In the genomic region with DNA sequence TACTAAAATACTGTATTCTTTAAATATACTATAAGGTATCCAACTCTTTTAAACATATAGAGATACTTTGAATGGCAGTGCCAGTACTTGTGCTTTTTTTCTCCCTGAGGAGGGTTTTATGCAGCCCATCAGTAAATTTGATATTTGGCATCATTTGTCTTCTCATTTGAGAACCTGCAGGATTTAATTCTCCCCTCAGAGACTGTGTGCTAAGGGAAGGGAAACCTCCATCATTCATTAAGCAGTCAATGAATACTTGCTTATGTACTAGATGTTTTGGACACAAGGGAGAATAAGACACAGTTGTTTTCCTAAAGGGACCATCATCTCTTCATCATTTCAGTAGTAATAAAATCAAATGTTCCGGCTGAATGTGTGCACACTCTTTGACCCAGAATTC, we compare ENCODE assay signal across 25 cellular contexts.
"Had no signal": no experiment of that assay in that cellular context is flagged by ENCODE, and none has a peak within 500 bp of the region (broad histone marks: within the 10 kb centered on the region; RNA-seq: fewer than 3 reads in every experiment).

No MANE protein-coding gene starts in this region.

- H3K9ac ChIP-seq: neural progenitor cell, parathyroid adenoma had no signal

- H3K36me3 ChIP-seq: esophagus muscularis mucosa, gastroesophageal sphincter, heart left ventricle, neural progenitor cell, stomach, thyroid gland, vagina had no signal

- FAIRE-seq: endothelial cell of umbilical vein, kidney had no signal

- H3K27me3 ChIP-seq: esophagus muscularis mucosa, foreskin keratinocyte, gastroesophageal sphincter, heart left ventricle, hepatocyte, neural progenitor cell, stomach, thyroid gland, vagina had no signal

- H3K4me3 ChIP-seq: esophagus muscularis mucosa, gastroesophageal sphincter, heart left ventricle, hepatocyte, mucosa of descending colon, neural progenitor cell, stomach, thyroid gland, vagina had no signal

- H3K27me3 Mint-ChIP-seq: dendritic cell treated with granulocyte-macrophage colony-stimulating factor and Interleukin-4, amounts not matched to agents 40 ng/mL and 50 ng/mL, for 4 days; naive B cell; natural killer cell treated with Interleukin-12 subunit alpha and Interleukin-12 subunit beta and Interleukin-15 and Interleukin-18, amount 100 ng/mL, for 72 hours; progenitor cell of endocrine pancreas had no signal

- H3K4me1 ChIP-seq: parathyroid adenoma had no signal

- H3K36me3 Mint-ChIP-seq: mesothelial cell of epicardium; naive B cell; natural killer cell treated with Interleukin-12 subunit alpha and Interleukin-12 subunit beta and Interleukin-15 and Interleukin-18, amount 100 ng/mL, for 72 hours; neural progenitor cell; stimulated activated effector memory CD8-positive, alpha-beta T cell treated with anti-CD3 and anti-CD28 coated beads, Interleukin-12 subunit alpha, Interleukin-12 subunit beta, amount 100 ng/mL, for 72 hours had no signal

- DNase-seq: effector CD8-positive, alpha-beta T cell; foreskin keratinocyte; heart left ventricle; kidney; naive B cell; stimulated activated CD4-positive, alpha-beta T cell treated with anti-CD3 and anti-CD28 coated beads, Interleukin-2, amount 100 ng/mL, for 24 hours; stimulated activated CD4-positive, alpha-beta T cell treated with anti-CD3 and anti-CD28 coated beads, Interleukin-4, amount 100 ng/mL, for 24 hours; stimulated activated naive CD4-positive, alpha-beta T cell treated with Interleukin-2 at 50 U/mL for 16 hours; trophoblast cell had no signal

- H3K27ac ChIP-seq: esophagus muscularis mucosa, foreskin keratinocyte, gastroesophageal sphincter, hepatocyte, parathyroid adenoma, stomach, thyroid gland, vagina had no signal

- H3K4me2 ChIP-seq: hepatocyte had no signal

- H3K9me3 Mint-ChIP-seq: dendritic cell treated with granulocyte-macrophage colony-stimulating factor and Interleukin-4, amounts not matched to agents 40 ng/mL and 50 ng/mL, for 4 days; mesothelial cell of epicardium; naive B cell; natural killer cell treated with Interleukin-12 subunit alpha and Interleukin-12 subunit beta and Interleukin-15 and Interleukin-18, amount 100 ng/mL, for 72 hours; neural progenitor cell; stimulated activated effector memory CD8-positive, alpha-beta T cell treated with anti-CD3 and anti-CD28 coated beads, Interleukin-12 subunit alpha, Interleukin-12 subunit beta, amount 100 ng/mL, for 72 hours had no signal

- H2AFZ ChIP-seq: hepatocyte, neural progenitor cell, parathyroid adenoma had no signal

- H3K9me3 ChIP-seq: esophagus muscularis mucosa, gastroesophageal sphincter, heart left ventricle, mucosa of descending colon, stomach, thyroid gland, vagina had no signal

- H3K27ac Mint-ChIP-seq: dendritic cell treated with granulocyte-macrophage colony-stimulating factor and Interleukin-4, amounts not matched to agents 40 ng/mL and 50 ng/mL, for 4 days; mesothelial cell of epicardium; natural killer cell treated with Interleukin-12 subunit alpha and Interleukin-12 subunit beta and Interleukin-15 and Interleukin-18, amount 100 ng/mL, for 72 hours; neural progenitor cell; progenitor cell of endocrine pancreas; stimulated activated effector memory CD8-positive, alpha-beta T cell treated with anti-CD3 and anti-CD28 coated beads, Interleukin-12 subunit alpha, Interleukin-12 subunit beta, amount 100 ng/mL, for 72 hours had no signal

- H3K4me3 Mint-ChIP-seq: dendritic cell treated with granulocyte-macrophage colony-stimulating factor and Interleukin-4, amounts not matched to agents 40 ng/mL and 50 ng/mL, for 4 days; mesothelial cell of epicardium; naive B cell; natural killer cell treated with Interleukin-12 subunit alpha and Interleukin-12 subunit beta and Interleukin-15 and Interleukin-18, amount 100 ng/mL, for 72 hours; neural progenitor cell; stimulated activated effector memory CD8-positive, alpha-beta T cell treated with anti-CD3 and anti-CD28 coated beads, Interleukin-12 subunit alpha, Interleukin-12 subunit beta, amount 100 ng/mL, for 72 hours had no signal

- ATAC-seq: foreskin keratinocyte; gastroesophageal sphincter; mucosa of descending colon; natural killer cell treated with Interleukin-12 subunit alpha and Interleukin-12 subunit beta and Interleukin-15 and Interleukin-18, amount 100 ng/mL, for 72 hours; sciatic nerve; stimulated activated effector memory CD8-positive, alpha-beta T cell treated with anti-CD3 and anti-CD28 coated beads, Interleukin-12 subunit alpha, Interleukin-12 subunit beta, amount 100 ng/mL, for 72 hours had no signal
